14 cellular contexts compared by ENCODE assay signal in genomic region chr6:105789935-105790334, GRCh38.
DNase-seq lines count a peak whose midpoint lies in the region; ATAC-seq and TF ChIP-seq lines count a peak whose summit lies in the region.
"Had no signal": no experiment of that assay in that cellular context is flagged by ENCODE, and none has a peak within 500 bp of the region (broad histone marks: within the 10 kb centered on the region; RNA-seq: fewer than 3 reads in every experiment).

No MANE protein-coding gene starts in this region.

- H2AFZ ChIP-seq in GM23248 = peak overlapping the region; percentile 54; the same call in 1 of the 2 replicates
- H2AFZ ChIP-seq in smooth muscle cell (ENCODE audit: low read depth) = peak overlapping the region; percentile 25

- H3K4me2 ChIP-seq in GM23248 (ENCODE audit: unreplicated experiment) (no peak overlapping the region), smooth muscle cell (no peak overlapping the region)
- H3K4me2 ChIP-seq: A549 had no signal

- no peaks in the 10 kb centered on the region for H3K36me3 ChIP-seq in GM23248 (ENCODE audit: low read depth)
- H3K36me3 ChIP-seq in smooth muscle cell (ENCODE audit: low read depth) = no peaks in the 10 kb centered on the region
- H3K36me3 ChIP-seq: BE2C had no signal

- H3K27ac ChIP-seq in GM23248 = no peak overlapping the region
- no peak overlapping the region for H3K27ac ChIP-seq in smooth muscle cell (ENCODE audit: low read depth)
- H3K27ac ChIP-seq: C4-2B had no signal

- H3K4me3 ChIP-seq in GM23248 = no peak overlapping the region
- H3K4me3 ChIP-seq in smooth muscle cell = no peak overlapping the region
- H3K4me3 ChIP-seq: A549 had no signal

- DNase-seq in GM23248 (no peak), NCI-H69 (lab: John Stamatoyannopoulos, UW) (peak; percentile 19), cerebellar cortex (ENCODE audit: low spot score) (peak; percentile 77), smooth muscle cell (lab: John Stamatoyannopoulos, UW; ENCODE audit: unreplicated experiment) (no peak)
- DNase-seq: BE2C; CD4-positive, alpha-beta memory T cell; DND-41; GF-D8 had no signal

- H3F3A ChIP-seq in GM23248 (ENCODE audit: insufficient read depth) = no peaks in the 10 kb centered on the region
- H3F3A ChIP-seq in smooth muscle cell (ENCODE audit: low read depth) = no peaks in the 10 kb centered on the region

- TF ChIP-seq CTCF in smooth muscle cell (IDR thresholded peaks at IDR 0.05; ENCODE audit: borderline replicate concordance, insufficient read depth, poor library complexity, severe bottlenecking) = no peak

- H3K9me3 ChIP-seq in GM23248 (ENCODE audit: low read depth) (no peaks in the 10 kb centered on the region), smooth muscle cell (replicated peaks; ENCODE audit: low read depth) (no peaks in the 10 kb centered on the region)
- H3K9me3 ChIP-seq: A549, BE2C had no signal

- in situ Hi-C loops in GM23248 (cut with MboI) = no loop called here

- no peaks in the 10 kb centered on the region for H3K79me2 ChIP-seq in GM23248 (ENCODE audit: insufficient read depth)
- H3K79me2 ChIP-seq in smooth muscle cell (ENCODE audit: low read depth) = no peaks in the 10 kb centered on the region

- H3K4me1 ChIP-seq in GM23248 (ENCODE audit: insufficient read depth) (peaks cover 6% of the 10 kb centered on the region; the same call in 1 of the 2 replicates), smooth muscle cell (ENCODE audit: low read depth) (no peaks in the 10 kb centered on the region)
- H3K4me1 ChIP-seq: BE2C had no signal

- H3K9me2 ChIP-seq in GM23248 (ENCODE audit: insufficient read depth) = no peaks in the 10 kb centered on the region

- ATAC-seq in HG02642 (IDR thresholded peaks at IDR 0.05; ENCODE audit: poor library complexity, unreplicated experiment) (no peak), GM21367 (IDR thresholded peaks at IDR 0.05; ENCODE audit: unreplicated experiment) (no peak), HG02970 (IDR thresholded peaks at IDR 0.05; ENCODE audit: low FRiP score, unreplicated experiment) (no peak)
- ATAC-seq: A549, HepG2 had no signal

- H3K9ac ChIP-seq in GM23248 = no peak overlapping the region
- H3K9ac ChIP-seq in smooth muscle cell (ENCODE audit: low read depth) = no peak overlapping the region

- 39 to 43% methylated on average over 2 of the region's 2 CpGs for WGBS in GM23248 (ENCODE audit: low coverage in 1 of 2, low lambda C conversion rate in 2 of 2, missing lambda C conversion rate in 2 of 2), 2 experiments
- WGBS in smooth muscle cell (ENCODE audit: low lambda C conversion rate) = 88% methylated on average over 2 of the region's 2 CpGs

- H3K27me3 ChIP-seq in GM23248 (replicated peaks; ENCODE audit: insufficient read depth) (no peaks in the 10 kb centered on the region), smooth muscle cell (ENCODE audit: low read depth) (no peaks in the 10 kb centered on the region)

- H4K20me1 ChIP-seq in GM23248 (ENCODE audit: insufficient read depth) (no peaks in the 10 kb centered on the region), smooth muscle cell (ENCODE audit: low read depth) (no peaks in the 10 kb centered on the region)

Comparison
In these comparisons a context has a peak if more than half of its experiments do, and no peak if none do; other contexts are left out.
1. DNase-seq: peak in NCI-H69 (single experiment) and cerebellar cortex (single experiment); none in GM23248 (single experiment) and smooth muscle cell (single experiment).